Comparison of ENCODE assay signal across 16 cellular contexts in genomic region chr2:223019390-223019930, GRCh38. TPM values are rescaled to one million over a fixed set of nuclear protein-coding genes. Genes with fewer than 3 reads are reported as not detected.
"Had no signal": no experiment of that assay in that cellular context is flagged by ENCODE, and none has a peak within 500 bp of the region (broad histone marks: within the 10 kb centered on the region; RNA-seq: fewer than 3 reads in every experiment).

No MANE protein-coding gene starts in this region.

- H3K36me3 ChIP-seq: cardiac muscle cell, tibial artery had no signal

- H3K27me3 ChIP-seq: cardiac muscle cell, tibial artery had no signal

- ATAC-seq: effector memory CD8-positive, alpha-beta T cell had no signal

- H3K4me3 ChIP-seq: cardiac muscle cell, tibial artery had no signal

- H3K27ac ChIP-seq: cardiac muscle cell, tibial artery had no signal

- H3K9me3 ChIP-seq: tibial artery had no signal

- H3K4me1 ChIP-seq: tibial artery had no signal

- DNase-seq: activated CD4-positive, alpha-beta T cell treated with anti-CD3 and anti-CD28 coated beads, Interleukin-2, amount 50 U/mL, for 4 hours; activated CD4-positive, CD25-positive, alpha-beta regulatory T cell treated with anti-CD3 and anti-CD28 coated beads, Interleukin-2, amount 50 U/mL, for 72 hours; activated gamma-delta T cell; effector memory CD8-positive, alpha-beta T cell; foreskin melanocyte; glutamatergic neuron; nephron progenitor cell; nucleus accumbens; posterior cingulate gyrus; stimulated activated CD4-positive, alpha-beta T cell treated with anti-CD3 and anti-CD28 coated beads, Interleukin-2, amount 100 ng/mL, for 24 hours; stimulated activated naive CD4-positive, alpha-beta T cell treated with Interleukin-2 at 50 U/mL for 16 hours; substantia nigra; tibial artery had no signal

RNA-seq across cellular contexts. Expression of gene KCNE4, which starts 32.5 kb away (rescaled TPM):
- total RNA-seq: activated CD8-positive, alpha-beta memory T cell treated with anti-CD3 and anti-CD28 coated beads for 36 hours; dermis microvascular lymphatic vessel endothelial cell had no signal
